Comparison of ENCODE assay signal across 23 cellular contexts in the genomic region with DNA sequence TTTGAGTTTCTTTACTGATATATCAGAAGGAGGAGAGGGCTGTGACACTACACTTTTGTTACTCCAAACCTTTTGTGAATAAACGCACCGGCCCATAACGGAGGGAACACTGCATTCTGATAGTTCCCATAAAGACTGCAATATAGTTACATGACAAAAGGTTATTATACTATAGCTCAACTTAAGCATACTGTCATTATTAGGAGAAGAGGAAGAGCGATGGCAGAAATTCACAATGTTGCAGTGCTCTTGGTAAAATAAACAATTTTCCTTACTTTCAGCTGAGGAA. TPM values are rescaled to one million over a fixed set of nuclear protein-coding genes. Genes with fewer than 3 reads are reported as not detected.
"Had no signal": no experiment of that assay in that cellular context is flagged by ENCODE, and none has a peak within 500 bp of the region (broad histone marks: within the 10 kb centered on the region; RNA-seq: fewer than 3 reads in every experiment).

No MANE protein-coding gene starts in this region.

- H3K9me3 ChIP-seq: ascending aorta, colonic mucosa, gastrocnemius medialis, mucosa of descending colon, pancreas, tibial artery, vagina had no signal

- H3K27me3 ChIP-seq: vagina had no signal

- H3K4me3 ChIP-seq: cardiac muscle cell, colonic mucosa, gastrocnemius medialis, mucosa of descending colon, pancreas, skin epidermis, tibial artery, vagina had no signal

- H3K36me3 Mint-ChIP-seq: stimulated activated effector memory CD8-positive, alpha-beta T cell treated with anti-CD3 and anti-CD28 coated beads, Interleukin-12 subunit alpha, Interleukin-12 subunit beta, amount 100 ng/mL, for 72 hours; T-cell had no signal

- H3K27ac Mint-ChIP-seq: activated CD8-positive, alpha-beta T cell treated with anti-CD3 and anti-CD28 coated beads for 36 hours; activated naive CD8-positive, alpha-beta T cell treated with anti-CD3 and anti-CD28 coated beads, Interleukin-2, amount 50 U/mL, for 24 hours; immature natural killer cell; naive thymus-derived CD8-positive, alpha-beta T cell; stimulated activated effector memory CD8-positive, alpha-beta T cell treated with anti-CD3 and anti-CD28 coated beads, Interleukin-12 subunit alpha, Interleukin-12 subunit beta, amount 100 ng/mL, for 72 hours; T-cell had no signal

- DNase-seq: activated CD4-positive, alpha-beta T cell treated with anti-CD3 and anti-CD28 coated beads for 4 hours; activated CD8-positive, alpha-beta memory T cell treated with anti-CD3 and anti-CD28 coated beads, Interleukin-2, amount 50 U/mL, for 48 hours; activated CD8-positive, alpha-beta T cell treated with anti-CD3 and anti-CD28 coated beads for 36 hours; activated naive CD4-positive, alpha-beta T cell treated with Interleukin-2 at 50 U/mL for 16 hours; activated naive CD8-positive, alpha-beta T cell treated with anti-CD3 and anti-CD28 coated beads, Interleukin-2, amount 50 U/mL, for 24 hours; colonic mucosa; gastrocnemius medialis; hypothalamus; immature natural killer cell; left colon; mammary epithelial cell; mucosa of descending colon; naive thymus-derived CD8-positive, alpha-beta T cell; pancreas; T-cell; T1000; tibial artery; WERI-Rb-1 had no signal

- H3K4me3 Mint-ChIP-seq: activated CD8-positive, alpha-beta T cell treated with anti-CD3 and anti-CD28 coated beads for 36 hours; activated naive CD8-positive, alpha-beta T cell treated with anti-CD3 and anti-CD28 coated beads, Interleukin-2, amount 50 U/mL, for 24 hours; immature natural killer cell; naive thymus-derived CD8-positive, alpha-beta T cell; stimulated activated effector memory CD8-positive, alpha-beta T cell treated with anti-CD3 and anti-CD28 coated beads, Interleukin-12 subunit alpha, Interleukin-12 subunit beta, amount 100 ng/mL, for 72 hours; T-cell had no signal

- H3K27ac ChIP-seq: ascending aorta, cardiac muscle cell, colonic mucosa, gastrocnemius medialis, pancreas, skin epidermis, tibial artery, vagina, WERI-Rb-1 had no signal

- H3K4me1 Mint-ChIP-seq: stimulated activated effector memory CD8-positive, alpha-beta T cell treated with anti-CD3 and anti-CD28 coated beads, Interleukin-12 subunit alpha, Interleukin-12 subunit beta, amount 100 ng/mL, for 72 hours had no signal

- FAIRE-seq: pancreas had no signal

- ATAC-seq: activated CD8-positive, alpha-beta T cell treated with anti-CD3 and anti-CD28 coated beads for 36 hours; activated naive CD8-positive, alpha-beta T cell treated with anti-CD3 and anti-CD28 coated beads, Interleukin-2, amount 50 U/mL, for 24 hours; gastrocnemius medialis; left colon; mucosa of descending colon; naive thymus-derived CD8-positive, alpha-beta T cell; pancreas; stimulated activated effector memory CD8-positive, alpha-beta T cell treated with anti-CD3 and anti-CD28 coated beads, Interleukin-12 subunit alpha, Interleukin-12 subunit beta, amount 100 ng/mL, for 72 hours; T-cell had no signal

- H3K4me1 ChIP-seq: colonic mucosa had no signal

- H3K36me3 ChIP-seq: ascending aorta, cardiac muscle cell, colonic mucosa, gastrocnemius medialis, pancreas, tibial artery, vagina, WERI-Rb-1 had no signal

- H3K9me3 Mint-ChIP-seq: activated CD8-positive, alpha-beta T cell treated with anti-CD3 and anti-CD28 coated beads for 36 hours; activated naive CD8-positive, alpha-beta T cell treated with anti-CD3 and anti-CD28 coated beads, Interleukin-2, amount 50 U/mL, for 24 hours; stimulated activated effector memory CD8-positive, alpha-beta T cell treated with anti-CD3 and anti-CD28 coated beads, Interleukin-12 subunit alpha, Interleukin-12 subunit beta, amount 100 ng/mL, for 72 hours; T-cell had no signal

RNA-seq across cellular contexts. Expression of a gene that starts 2.3 kb away (rescaled TPM):
- total RNA-seq: activated CD8-positive, alpha-beta T cell treated with anti-CD3 and anti-CD28 coated beads for 36 hours; mammary epithelial cell; naive thymus-derived CD8-positive, alpha-beta T cell had no signal
